In genomic region chr1:64908567-64908966, GRCh38 we compare ENCODE assay signal across 17 cellular contexts. TPM values are rescaled to one million over a fixed set of nuclear protein-coding genes. Genes with fewer than 3 reads are reported as not detected.
DNase-seq lines count a peak whose midpoint lies in the region; ATAC-seq, FAIRE-seq and TF ChIP-seq lines count a peak whose summit lies in the region.
"Had no signal": no experiment of that assay in that cellular context is flagged by ENCODE, and none has a peak within 500 bp of the region (broad histone marks: within the 10 kb centered on the region; RNA-seq: fewer than 3 reads in every experiment).

No MANE protein-coding gene starts in this region.

- WGBS in aorta, 2 donors, result 97 to 99% methylated on average over 1 of the region's 1 CpG
- 91 to 99% (median 95%) methylated on average over 1 of the region's 1 CpG for WGBS in heart left ventricle, 4 donors
- WGBS in small intestine, 3 donors, result 90 to 97% (median 94%) methylated on average over 1 of the region's 1 CpG

- H3K4me3 ChIP-seq in A673 (ENCODE audit: low read depth, low read length, poor library complexity, severe bottlenecking) (no peak overlapping the region), aorta (ENCODE audit: low read length in 2 of 2) (no peak overlapping the region), heart left ventricle (no peak overlapping the region), small intestine (ENCODE audit: low read depth in 1 of 2, low read length in 2 of 2) (no peak overlapping the region)
- H3K4me3 ChIP-seq: GM12878, GM23338, SJSA1 had no signal

- H3K27ac Mint-ChIP-seq in CD4-positive, alpha-beta T cell, result no peak overlapping the region
- H3K27ac Mint-ChIP-seq in T-cell, result no peak overlapping the region
- H3K27ac Mint-ChIP-seq in memory B cell, result peak overlapping the region; percentile 67
- H3K27ac Mint-ChIP-seq: GM23338 had no signal

- no peaks in the 10 kb centered on the region for H3K27me3 Mint-ChIP-seq in CD4-positive, alpha-beta T cell
- H3K27me3 Mint-ChIP-seq in T-cell (no peaks in the 10 kb centered on the region), memory B cell (no peaks in the 10 kb centered on the region)

- H3K9me3 Mint-ChIP-seq in CD4-positive, alpha-beta T cell, result no peaks in the 10 kb centered on the region
- H3K9me3 Mint-ChIP-seq in T-cell (no peaks in the 10 kb centered on the region), memory B cell (no peaks in the 10 kb centered on the region)
- H3K9me3 Mint-ChIP-seq: GM23338 had no signal

- TF ChIP-seq POLR2A in heart left ventricle (IDR thresholded peaks at IDR 0.05), result no peak

- peaks cover 91% of the 10 kb centered on the region for H3K4me1 ChIP-seq in A673 (ENCODE audit: insufficient read depth, low read length, poor library complexity, severe bottlenecking)
- H3K4me1 ChIP-seq in aorta (ENCODE audit: control insufficient read depth in 1 of 2, insufficient read depth in 2 of 2, low read length in 2 of 2), result peaks cover 0 to 4% of the 10 kb centered on the region in 2 donors
- peaks cover 0 to 68% (median 30%) of the 10 kb centered on the region in 12 donors for H3K4me1 ChIP-seq in heart left ventricle
- H3K4me1 ChIP-seq in small intestine (ENCODE audit: control insufficient read depth in 2 of 2, insufficient read depth in 1 of 2, low read depth in 1 of 2, low read length in 1 of 2), result peaks cover 9 to 14% of the 10 kb centered on the region in 2 donors
- H3K4me1 ChIP-seq: BE2C had no signal

- H3K4me3 Mint-ChIP-seq in CD4-positive, alpha-beta T cell, result peak overlapping the region; percentile 21
- peak overlapping the region in 2 of 3 donors; percentile 15 to 24 for H3K4me3 Mint-ChIP-seq in T-cell
- H3K4me3 Mint-ChIP-seq in memory B cell, result no peak overlapping the region
- H3K4me3 Mint-ChIP-seq: GM23338 had no signal

- peak overlapping the region; percentile 99 for H3K27ac ChIP-seq in A673 (ENCODE audit: low read depth, low read length, poor library complexity, severe bottlenecking)
- no peak overlapping the region for H3K27ac ChIP-seq in CD4-positive, alpha-beta T cell (ENCODE audit: low read depth, low read length)
- H3K27ac ChIP-seq in aorta (ENCODE audit: low read depth in 1 of 2, low read length in 2 of 2), result no peak overlapping the region
- H3K27ac ChIP-seq in heart left ventricle, result no peak overlapping the region
- no peak overlapping the region for H3K27ac ChIP-seq in small intestine (ENCODE audit: low read depth in 1 of 2, low read length in 1 of 2)
- H3K27ac ChIP-seq: SJSA1 had no signal

- no peaks in the 10 kb centered on the region for H3K9me3 ChIP-seq in A673 (ENCODE audit: low read depth, low read length, poor library complexity, severe bottlenecking)
- H3K9me3 ChIP-seq in CD4-positive, alpha-beta T cell (ENCODE audit: control insufficient read depth, low read length), result no peaks in the 10 kb centered on the region
- H3K9me3 ChIP-seq in aorta (ENCODE audit: control insufficient read depth, low read length), result no peaks in the 10 kb centered on the region
- no peaks in the 10 kb centered on the region for H3K9me3 ChIP-seq in heart left ventricle
- H3K9me3 ChIP-seq in small intestine (ENCODE audit: control insufficient read depth, low read depth), result no peaks in the 10 kb centered on the region
- H3K9me3 ChIP-seq: BE2C, SJSA1 had no signal

- intact Hi-C loops in A673 (cut with micrococcal nuclease; ENCODE audit: unreplicated experiment), result no loop called here
- intact Hi-C loops in CD4-positive, alpha-beta T cell (cut with DNase I, micrococcal nuclease), result no loop called here
- intact Hi-C loops in aorta (cut with DNase I), result no loop called here
- intact Hi-C loops in heart left ventricle (cut with DNase I), result no loop called here

- H3K36me3 Mint-ChIP-seq in CD4-positive, alpha-beta T cell (ENCODE audit: low read depth), result peaks cover 4% of the 10 kb centered on the region
- no peaks in the 10 kb centered on the region for H3K36me3 Mint-ChIP-seq in T-cell
- peaks cover 7% of the 10 kb centered on the region for H3K36me3 Mint-ChIP-seq in memory B cell

- H3K36me3 ChIP-seq in A673 (ENCODE audit: insufficient read depth, low read length, poor library complexity, severe bottlenecking) (no peaks in the 10 kb centered on the region), aorta (ENCODE audit: control insufficient read depth in 1 of 2, insufficient read depth in 2 of 2, low read length in 1 of 2) (no peaks in the 10 kb centered on the region), heart left ventricle (no peaks in the 10 kb centered on the region), small intestine (ENCODE audit: control insufficient read depth in 2 of 2, insufficient read depth in 2 of 2, low read length in 2 of 2) (no peaks in the 10 kb centered on the region)
- H3K36me3 ChIP-seq: BE2C, SJSA1 had no signal

- H3K27me3 ChIP-seq in A673 (replicated peaks; ENCODE audit: insufficient read depth, low read depth, low read length, poor library complexity) (no peaks in the 10 kb centered on the region), aorta (ENCODE audit: control insufficient read depth in 1 of 2, insufficient read depth in 2 of 2, low read length in 1 of 2) (no peaks in the 10 kb centered on the region), heart left ventricle (no peaks in the 10 kb centered on the region), small intestine (ENCODE audit: control insufficient read depth in 2 of 2, insufficient read depth in 2 of 2, low read length in 2 of 2) (no peaks in the 10 kb centered on the region)
- no peaks in the 10 kb centered on the region for H3K27me3 ChIP-seq in CD4-positive, alpha-beta T cell (ENCODE audit: control insufficient read depth, insufficient read depth, low read length)
- H3K27me3 ChIP-seq: BE2C, SJSA1 had no signal

- no peak for TF ChIP-seq CTCF in A673 (conservative IDR thresholded peaks at IDR 0.05; ENCODE audit: low read depth, low read length)
- TF ChIP-seq CTCF in CD4-positive, alpha-beta T cell (IDR thresholded peaks at IDR 0.05), result no peak
- TF ChIP-seq CTCF in heart left ventricle (IDR thresholded peaks at IDR 0.05), result no peak

- CTCF ChIA-PET in A673 (lab: Charles Lee), result no interaction called here
- CTCF ChIA-PET in CD4-positive, alpha-beta T cell (lab: Charles Lee), result interaction anchor here (1.1 to 2.1 kb wide), 4 partner anchors 9 to 23 kb away, joined by 3 to 5 read pairs (median 4); no protein-coding TSS in a partner anchor
- CTCF ChIA-PET in T-cell (lab: Charles Lee), result interaction anchor here in 1 of 2 donors (0.9 kb wide), 1 partner anchor 10 kb away, joined by 3 read pairs; no protein-coding TSS in a partner anchor

- no peak for FAIRE-seq in small intestine (lab: Jason Lieb, UNC)
- FAIRE-seq: GM12878 had no signal

- ATAC-seq in CD4-positive, alpha-beta T cell (ENCODE audit: poor library complexity), result no peak
- ATAC-seq in T-cell (replicated peaks in 1 of 4) (no peak), memory B cell (ENCODE audit: low read depth) (no peak), aorta (ENCODE audit: low FRiP score) (no peak), heart left ventricle (no peak)
- ATAC-seq: GM12878, GM23338, HCT116 had no signal

- no TSS peak for BruUV-seq in A673 (replicated peaks; lab: Mats Ljungman, UMichigan)

- peaks cover 99% of the 10 kb centered on the region for H3K4me1 Mint-ChIP-seq in CD4-positive, alpha-beta T cell (ENCODE audit: low read depth)
- H3K4me1 Mint-ChIP-seq in T-cell (peaks cover 97 to 98% (median 97%) of the 10 kb centered on the region in 3 donors), memory B cell (peaks cover 60% of the 10 kb centered on the region)

- DNase-seq in A673 (ENCODE audit: low spot score), result no peak
- no peak for DNase-seq in CD4-positive, alpha-beta T cell
- DNase-seq in T-cell, result no peak
- no peak for DNase-seq in memory B cell (ENCODE audit: low spot score in 2 of 2)
- no peak for DNase-seq in aorta
- DNase-seq in heart left ventricle, result no peak
- DNase-seq in small intestine, result no peak
- DNase-seq: BE2C, DMS 273 treated with DMSO at 0.1 percent for 48 hours, GDM1, KG1, NCI-H1436 treated with DMSO at 0.1 percent for 48 hours, NCI-H2029 treated with DMSO at 0.1 percent for 48 hours had no signal

- POLR2A ChIA-PET in A673 (lab: Charles Lee; ENCODE audit: low non-redundant PET) (no interaction called here), T-cell (lab: Charles Lee) (interaction anchor here in 1 of 2 donors (1.0 kb wide), 1 partner anchor 9 kb away, joined by 4 read pairs; no protein-coding TSS in a partner anchor)
- POLR2A ChIA-PET in CD4-positive, alpha-beta T cell (lab: Charles Lee), result interaction anchor here (1.3 to 2.0 kb wide), 2 partner anchors 18 to 58 kb away, joined by 4 to 11 read pairs; partner anchors contain the start of gene JAK1

RNA-seq across cellular contexts. Expression of gene JAK1, which starts 57.8 kb away (rescaled TPM):
- total RNA-seq in A673 (2021) (318 and 339 TPM in 2 replicates), T-cell (100 to 1,000 TPM; 272 to 323 (median 288) TPM), aorta (100 to 1,000 TPM; 115 to 132 TPM), heart left ventricle (100 to 1,000 TPM in 4 of 9 donors, 10 to 100 TPM in 5; 85.6 to 189 (median 96.5) TPM)
- total RNA-seq in CD4-positive, alpha-beta T cell, result 100 to 1,000 TPM; 240 to 252 TPM
- polyA plus RNA-seq in aorta (10 to 100 TPM; 24.3 to 34.0 TPM), heart left ventricle (10 to 100 TPM; 20.5 to 73.7 TPM), small intestine (10 to 100 TPM; 29.4 to 33.3 (median 31.9) TPM)
